1 cellular context compared by ENCODE assay signal in the genomic region with DNA sequence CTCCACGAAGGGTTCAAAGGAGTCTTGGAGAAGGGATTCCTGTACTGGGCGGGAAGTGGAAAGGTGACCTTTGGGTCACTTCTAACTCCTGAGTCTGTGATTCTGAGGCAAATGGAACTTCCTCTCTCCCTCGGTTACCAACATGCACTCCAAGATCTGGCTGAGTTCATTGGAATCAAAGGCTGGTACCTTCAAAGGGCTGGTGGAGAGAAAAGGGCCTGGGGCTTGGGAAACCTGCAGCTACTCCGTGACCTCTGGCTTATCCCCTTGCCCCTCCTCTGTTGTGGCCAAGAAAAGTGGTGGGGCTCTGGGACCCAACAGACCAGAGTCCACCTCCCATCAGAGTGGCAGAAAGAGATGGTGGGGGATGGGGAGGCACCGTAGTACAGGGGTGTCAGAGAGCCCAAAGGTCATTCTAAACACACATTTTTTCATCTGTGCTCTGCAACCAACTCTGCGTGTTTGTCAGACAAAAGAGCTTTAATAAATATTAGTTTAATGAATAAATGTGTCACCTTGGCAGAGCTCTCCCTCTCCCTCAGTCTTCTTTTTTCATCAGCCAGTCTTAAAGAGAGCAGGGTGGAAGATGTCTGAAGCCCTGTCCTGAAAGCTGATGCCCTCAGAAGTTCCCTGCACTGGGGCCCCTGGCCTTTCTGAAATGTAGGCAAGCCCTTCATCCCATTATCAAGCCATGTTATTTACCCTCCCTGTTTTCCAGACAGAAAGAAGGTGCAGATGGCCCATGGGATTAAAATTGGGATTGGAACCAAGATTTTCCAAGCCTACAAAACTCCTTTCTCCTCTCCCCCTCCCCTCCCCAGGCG.
TF ChIP-seq lines count a peak whose summit lies in the region.

No MANE protein-coding gene starts in this region.

TF ChIP-seq in HepG2, 621 proteins besides CTCF, POLR2A, EP300 and RAD21 (continued from another document and continues in another):
- TF ChIP-seq, protein P1, sequence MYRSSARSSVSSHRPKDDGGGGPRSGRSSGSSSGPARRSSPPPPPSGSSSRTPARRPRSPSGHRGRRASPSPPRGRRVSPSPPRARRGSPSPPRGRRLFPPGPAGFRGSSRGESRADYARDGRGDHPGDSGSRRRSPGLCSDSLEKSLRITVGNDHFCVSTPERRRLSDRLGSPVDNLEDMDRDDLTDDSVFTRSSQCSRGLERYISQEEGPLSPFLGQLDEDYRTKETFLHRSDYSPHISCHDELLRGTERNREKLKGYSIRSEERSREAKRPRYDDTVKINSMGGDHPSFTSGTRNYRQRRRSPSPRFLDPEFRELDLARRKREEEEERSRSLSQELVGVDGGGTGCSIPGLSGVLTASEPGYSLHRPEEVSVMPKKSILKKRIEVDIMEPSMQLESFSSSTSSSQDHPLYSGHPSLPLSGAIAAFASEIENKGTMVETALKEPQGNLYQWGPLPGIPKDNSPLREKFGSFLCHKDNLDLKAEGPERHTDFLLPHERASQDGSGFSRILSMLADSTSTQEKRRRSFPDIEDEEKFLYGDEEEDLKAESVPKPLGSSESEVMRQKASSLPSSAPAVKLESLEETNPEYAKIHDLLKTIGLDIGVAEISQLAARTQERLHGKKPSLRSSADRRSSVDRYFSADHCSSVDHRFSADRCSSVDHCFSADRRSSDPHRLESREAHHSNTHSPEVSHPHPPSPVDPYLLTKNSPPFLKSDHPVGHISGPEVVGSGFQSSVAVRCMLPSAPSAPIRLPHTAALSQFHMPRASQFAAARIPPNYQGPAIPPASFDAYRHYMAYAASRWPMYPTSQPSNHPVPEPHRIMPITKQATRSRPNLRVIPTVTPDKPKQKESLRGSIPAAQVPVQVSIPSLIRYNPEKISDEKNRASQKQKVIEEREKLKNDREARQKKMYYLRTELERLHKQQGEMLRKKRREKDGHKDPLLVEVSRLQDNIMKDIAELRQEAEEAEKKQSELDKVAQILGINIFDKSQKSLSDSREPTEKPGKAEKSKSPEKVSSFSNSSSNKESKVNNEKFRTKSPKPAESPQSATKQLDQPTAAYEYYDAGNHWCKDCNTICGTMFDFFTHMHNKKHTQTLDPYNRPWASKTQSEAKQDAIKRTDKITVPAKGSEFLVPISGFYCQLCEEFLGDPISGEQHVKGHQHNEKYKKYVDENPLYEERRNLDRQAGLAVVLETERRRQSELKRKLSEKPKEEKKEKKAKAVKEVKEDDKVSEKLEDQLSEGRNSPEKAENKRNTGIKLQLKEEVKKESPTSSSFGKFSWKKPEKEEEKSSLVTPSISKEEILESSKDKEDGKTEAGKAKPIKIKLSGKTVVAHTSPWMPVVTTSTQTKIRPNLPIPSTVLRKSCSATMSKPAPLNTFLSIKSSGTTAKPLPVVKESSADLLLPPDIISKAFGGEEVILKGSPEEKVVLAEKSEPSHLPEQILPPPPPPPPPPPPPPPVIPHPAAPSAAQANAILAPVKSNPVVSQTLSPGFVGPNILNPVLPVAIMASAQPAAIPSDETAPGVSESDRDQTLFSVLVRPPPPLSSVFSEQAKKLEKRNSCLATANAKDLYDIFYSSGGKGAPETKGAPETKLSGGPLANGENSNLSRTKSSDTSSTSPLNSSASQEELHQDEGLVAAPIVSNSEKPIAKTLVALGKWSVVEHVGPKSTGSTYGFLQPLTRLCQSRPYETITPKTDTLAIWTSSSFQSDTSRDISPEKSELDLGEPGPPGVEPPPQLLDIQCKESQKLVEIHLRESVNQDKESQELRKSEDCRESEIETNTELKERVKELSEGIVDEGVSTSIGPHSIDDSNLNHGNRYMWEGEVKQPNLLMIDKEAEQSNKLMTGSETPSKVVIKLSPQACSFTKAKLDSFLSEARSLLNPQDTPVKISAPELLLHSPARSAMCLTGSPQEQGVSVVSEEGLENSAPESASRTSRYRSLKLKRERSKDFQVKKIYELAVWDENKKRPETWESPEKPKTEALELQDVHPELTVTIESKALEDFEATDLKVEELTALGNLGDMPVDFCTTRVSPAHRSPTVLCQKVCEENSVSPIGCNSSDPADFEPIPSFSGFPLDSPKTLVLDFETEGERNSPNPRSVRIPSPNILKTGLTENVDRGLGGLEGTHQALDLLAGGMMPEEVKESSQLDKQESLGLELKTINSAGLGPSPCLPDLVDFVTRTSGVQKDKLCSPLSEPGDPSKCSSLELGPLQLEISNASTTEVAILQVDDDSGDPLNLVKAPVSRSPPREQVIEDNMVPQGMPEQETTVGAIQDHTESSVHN (CRISPR knock-in tag; IDR thresholded peaks at IDR 0.05): no peak
- TF ChIP-seq EHMT2 (IDR thresholded peaks at IDR 0.05; ENCODE audit: borderline replicate concordance, low read depth, low read length): peak; percentile 52; the same call in 1 of the 2 replicates
- no peak for TF ChIP-seq ZFP90 (CRISPR knock-in tag; IDR thresholded peaks at IDR 0.05; ENCODE audit: borderline replicate concordance)
- TF ChIP-seq ZNF44 (CRISPR knock-in tag; IDR thresholded peaks at IDR 0.05): no peak
- no peak for TF ChIP-seq ZNF256 (CRISPR knock-in tag; conservative IDR thresholded peaks at IDR 0.05)
- peak; percentile 94 for TF ChIP-seq ARNTL (CRISPR knock-in tag; IDR thresholded peaks at IDR 0.05)
- TF ChIP-seq ZNF333 (CRISPR knock-in tag; IDR thresholded peaks at IDR 0.05; ENCODE audit: borderline replicate concordance): no peak
- no peak for TF ChIP-seq MAF1 (CRISPR knock-in tag; IDR thresholded peaks at IDR 0.05; ENCODE audit: borderline replicate concordance)
- TF ChIP-seq, protein P2, sequence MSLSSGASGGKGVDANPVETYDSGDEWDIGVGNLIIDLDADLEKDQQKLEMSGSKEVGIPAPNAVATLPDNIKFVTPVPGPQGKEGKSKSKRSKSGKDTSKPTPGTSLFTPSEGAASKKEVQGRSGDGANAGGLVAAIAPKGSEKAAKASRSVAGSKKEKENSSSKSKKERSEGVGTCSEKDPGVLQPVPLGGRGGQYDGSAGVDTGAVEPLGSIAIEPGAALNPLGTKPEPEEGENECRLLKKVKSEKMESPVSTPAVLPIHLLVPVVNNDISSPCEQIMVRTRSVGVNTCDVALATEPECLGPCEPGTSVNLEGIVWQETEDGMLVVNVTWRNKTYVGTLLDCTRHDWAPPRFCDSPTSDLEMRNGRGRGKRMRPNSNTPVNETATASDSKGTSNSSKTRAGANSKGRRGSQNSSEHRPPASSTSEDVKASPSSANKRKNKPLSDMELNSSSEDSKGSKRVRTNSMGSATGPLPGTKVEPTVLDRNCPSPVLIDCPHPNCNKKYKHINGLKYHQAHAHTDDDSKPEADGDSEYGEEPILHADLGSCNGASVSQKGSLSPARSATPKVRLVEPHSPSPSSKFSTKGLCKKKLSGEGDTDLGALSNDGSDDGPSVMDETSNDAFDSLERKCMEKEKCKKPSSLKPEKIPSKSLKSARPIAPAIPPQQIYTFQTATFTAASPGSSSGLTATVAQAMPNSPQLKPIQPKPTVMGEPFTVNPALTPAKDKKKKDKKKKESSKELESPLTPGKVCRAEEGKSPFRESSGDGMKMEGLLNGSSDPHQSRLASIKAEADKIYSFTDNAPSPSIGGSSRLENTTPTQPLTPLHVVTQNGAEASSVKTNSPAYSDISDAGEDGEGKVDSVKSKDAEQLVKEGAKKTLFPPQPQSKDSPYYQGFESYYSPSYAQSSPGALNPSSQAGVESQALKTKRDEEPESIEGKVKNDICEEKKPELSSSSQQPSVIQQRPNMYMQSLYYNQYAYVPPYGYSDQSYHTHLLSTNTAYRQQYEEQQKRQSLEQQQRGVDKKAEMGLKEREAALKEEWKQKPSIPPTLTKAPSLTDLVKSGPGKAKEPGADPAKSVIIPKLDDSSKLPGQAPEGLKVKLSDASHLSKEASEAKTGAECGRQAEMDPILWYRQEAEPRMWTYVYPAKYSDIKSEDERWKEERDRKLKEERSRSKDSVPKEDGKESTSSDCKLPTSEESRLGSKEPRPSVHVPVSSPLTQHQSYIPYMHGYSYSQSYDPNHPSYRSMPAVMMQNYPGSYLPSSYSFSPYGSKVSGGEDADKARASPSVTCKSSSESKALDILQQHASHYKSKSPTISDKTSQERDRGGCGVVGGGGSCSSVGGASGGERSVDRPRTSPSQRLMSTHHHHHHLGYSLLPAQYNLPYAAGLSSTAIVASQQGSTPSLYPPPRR (CRISPR knock-in tag; IDR thresholded peaks at IDR 0.05; ENCODE audit: borderline replicate concordance): peak; percentile 95
- TF ChIP-seq ZNF790 (CRISPR knock-in tag; IDR thresholded peaks at IDR 0.05; ENCODE audit: borderline replicate concordance): peak; percentile 43; the same call in 1 of the 2 replicates
- TF ChIP-seq HOXA5 (CRISPR knock-in tag; IDR thresholded peaks at IDR 0.05): 0 out of 2 replicates have a peak, but pooled peaks have one; percentile 38
- TF ChIP-seq ZNF317 (CRISPR knock-in tag; IDR thresholded peaks at IDR 0.05): peak; percentile 22; the same call in 1 of the 2 replicates
- peak; percentile 41; the same call in 1 of the 2 replicates for TF ChIP-seq ZSCAN31 (CRISPR knock-in tag; IDR thresholded peaks at IDR 0.05; ENCODE audit: low read depth)
- TF ChIP-seq ZNF251 (CRISPR knock-in tag; IDR thresholded peaks at IDR 0.05): no peak
- TF ChIP-seq, protein P3, sequence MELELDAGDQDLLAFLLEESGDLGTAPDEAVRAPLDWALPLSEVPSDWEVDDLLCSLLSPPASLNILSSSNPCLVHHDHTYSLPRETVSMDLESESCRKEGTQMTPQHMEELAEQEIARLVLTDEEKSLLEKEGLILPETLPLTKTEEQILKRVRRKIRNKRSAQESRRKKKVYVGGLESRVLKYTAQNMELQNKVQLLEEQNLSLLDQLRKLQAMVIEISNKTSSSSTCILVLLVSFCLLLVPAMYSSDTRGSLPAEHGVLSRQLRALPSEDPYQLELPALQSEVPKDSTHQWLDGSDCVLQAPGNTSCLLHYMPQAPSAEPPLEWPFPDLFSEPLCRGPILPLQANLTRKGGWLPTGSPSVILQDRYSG (CRISPR knock-in tag; IDR thresholded peaks at IDR 0.05): no peak
- TF ChIP-seq ZFY (CRISPR knock-in tag; IDR thresholded peaks at IDR 0.05): no peak
- peak; percentile 69; the same call in 1 of the 2 replicates for TF ChIP-seq TGIF2 (CRISPR knock-in tag; IDR thresholded peaks at IDR 0.05)
- no peak for TF ChIP-seq MAFK (conservative IDR thresholded peaks at IDR 0.05 in 1 of 2, IDR thresholded peaks at IDR 0.05 in 1 of 2; ENCODE audit: low read length in 2 of 2)
- TF ChIP-seq ATM (IDR thresholded peaks at IDR 0.05; ENCODE audit: borderline replicate concordance): no peak
- TF ChIP-seq, protein P4, sequence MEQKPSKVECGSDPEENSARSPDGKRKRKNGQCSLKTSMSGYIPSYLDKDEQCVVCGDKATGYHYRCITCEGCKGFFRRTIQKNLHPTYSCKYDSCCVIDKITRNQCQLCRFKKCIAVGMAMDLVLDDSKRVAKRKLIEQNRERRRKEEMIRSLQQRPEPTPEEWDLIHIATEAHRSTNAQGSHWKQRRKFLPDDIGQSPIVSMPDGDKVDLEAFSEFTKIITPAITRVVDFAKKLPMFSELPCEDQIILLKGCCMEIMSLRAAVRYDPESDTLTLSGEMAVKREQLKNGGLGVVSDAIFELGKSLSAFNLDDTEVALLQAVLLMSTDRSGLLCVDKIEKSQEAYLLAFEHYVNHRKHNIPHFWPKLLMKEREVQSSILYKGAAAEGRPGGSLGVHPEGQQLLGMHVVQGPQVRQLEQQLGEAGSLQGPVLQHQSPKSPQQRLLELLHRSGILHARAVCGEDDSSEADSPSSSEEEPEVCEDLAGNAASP (CRISPR knock-in tag; IDR thresholded peaks at IDR 0.05; ENCODE audit: borderline replicate concordance): peak; percentile 88; the same call in 1 of the 2 replicates
- TF ChIP-seq ZC3H4 (CRISPR knock-in tag; IDR thresholded peaks at IDR 0.05; ENCODE audit: borderline replicate concordance): no peak
- TF ChIP-seq ARHGAP35 (CRISPR knock-in tag; IDR thresholded peaks at IDR 0.05; ENCODE audit: borderline replicate concordance): no peak
- TF ChIP-seq THYN1 (CRISPR knock-in tag; IDR thresholded peaks at IDR 0.05; ENCODE audit: borderline replicate concordance, low read depth): no peak
- peak; percentile 90 for TF ChIP-seq SMAD3 (CRISPR knock-in tag; IDR thresholded peaks at IDR 0.05)
- TF ChIP-seq, protein P5, sequence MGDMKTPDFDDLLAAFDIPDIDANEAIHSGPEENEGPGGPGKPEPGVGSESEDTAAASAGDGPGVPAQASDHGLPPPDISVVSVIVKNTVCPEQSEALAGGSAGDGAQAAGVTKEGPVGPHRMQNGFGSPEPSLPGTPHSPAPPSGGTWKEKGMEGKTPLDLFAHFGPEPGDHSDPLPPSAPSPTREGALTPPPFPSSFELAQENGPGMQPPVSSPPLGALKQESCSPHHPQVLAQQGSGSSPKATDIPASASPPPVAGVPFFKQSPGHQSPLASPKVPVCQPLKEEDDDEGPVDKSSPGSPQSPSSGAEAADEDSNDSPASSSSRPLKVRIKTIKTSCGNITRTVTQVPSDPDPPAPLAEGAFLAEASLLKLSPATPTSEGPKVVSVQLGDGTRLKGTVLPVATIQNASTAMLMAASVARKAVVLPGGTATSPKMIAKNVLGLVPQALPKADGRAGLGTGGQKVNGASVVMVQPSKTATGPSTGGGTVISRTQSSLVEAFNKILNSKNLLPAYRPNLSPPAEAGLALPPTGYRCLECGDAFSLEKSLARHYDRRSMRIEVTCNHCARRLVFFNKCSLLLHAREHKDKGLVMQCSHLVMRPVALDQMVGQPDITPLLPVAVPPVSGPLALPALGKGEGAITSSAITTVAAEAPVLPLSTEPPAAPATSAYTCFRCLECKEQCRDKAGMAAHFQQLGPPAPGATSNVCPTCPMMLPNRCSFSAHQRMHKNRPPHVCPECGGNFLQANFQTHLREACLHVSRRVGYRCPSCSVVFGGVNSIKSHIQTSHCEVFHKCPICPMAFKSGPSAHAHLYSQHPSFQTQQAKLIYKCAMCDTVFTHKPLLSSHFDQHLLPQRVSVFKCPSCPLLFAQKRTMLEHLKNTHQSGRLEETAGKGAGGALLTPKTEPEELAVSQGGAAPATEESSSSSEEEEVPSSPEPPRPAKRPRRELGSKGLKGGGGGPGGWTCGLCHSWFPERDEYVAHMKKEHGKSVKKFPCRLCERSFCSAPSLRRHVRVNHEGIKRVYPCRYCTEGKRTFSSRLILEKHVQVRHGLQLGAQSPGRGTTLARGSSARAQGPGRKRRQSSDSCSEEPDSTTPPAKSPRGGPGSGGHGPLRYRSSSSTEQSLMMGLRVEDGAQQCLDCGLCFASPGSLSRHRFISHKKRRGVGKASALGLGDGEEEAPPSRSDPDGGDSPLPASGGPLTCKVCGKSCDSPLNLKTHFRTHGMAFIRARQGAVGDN (CRISPR knock-in tag; IDR thresholded peaks at IDR 0.05): peak; percentile 72
- TF ChIP-seq, protein P6, sequence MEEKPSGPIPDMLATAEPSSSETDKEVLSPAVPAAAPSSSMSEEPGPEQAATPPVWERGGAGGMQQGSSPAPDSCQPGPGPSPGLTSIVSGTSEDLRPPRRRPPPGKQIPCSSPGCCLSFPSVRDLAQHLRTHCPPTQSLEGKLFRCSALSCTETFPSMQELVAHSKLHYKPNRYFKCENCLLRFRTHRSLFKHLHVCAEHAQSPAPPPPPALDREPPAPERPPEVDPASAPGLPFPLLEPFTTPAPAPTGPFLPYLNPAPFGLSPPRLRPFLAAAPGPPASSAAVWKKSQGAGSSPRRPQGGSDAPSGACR (CRISPR knock-in tag; IDR thresholded peaks at IDR 0.05): 0 out of 2 replicates have a peak, but pooled peaks have one; percentile 30
- no peak for TF ChIP-seq ZNF260 (CRISPR knock-in tag; IDR thresholded peaks at IDR 0.05; ENCODE audit: borderline replicate concordance, low read depth)
- TF ChIP-seq ZKSCAN5 (CRISPR knock-in tag; IDR thresholded peaks at IDR 0.05): no peak
- TF ChIP-seq, protein P7, sequence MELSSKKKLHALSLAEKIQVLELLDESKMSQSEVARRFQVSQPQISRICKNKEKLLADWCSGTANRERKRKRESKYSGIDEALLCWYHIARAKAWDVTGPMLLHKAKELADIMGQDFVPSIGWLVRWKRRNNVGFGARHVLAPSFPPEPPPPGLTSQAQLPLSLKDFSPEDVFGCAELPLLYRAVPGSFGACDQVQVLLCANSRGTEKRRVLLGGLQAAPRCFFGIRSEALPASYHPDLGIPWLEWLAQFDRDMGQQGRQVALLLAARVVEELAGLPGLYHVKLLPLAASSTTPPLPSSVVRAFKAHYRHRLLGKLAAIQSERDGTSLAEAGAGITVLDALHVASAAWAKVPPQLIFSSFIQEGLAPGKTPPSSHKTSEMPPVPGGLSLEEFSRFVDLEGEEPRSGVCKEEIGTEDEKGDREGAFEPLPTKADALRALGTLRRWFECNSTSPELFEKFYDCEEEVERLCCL (CRISPR knock-in tag; IDR thresholded peaks at IDR 0.05; ENCODE audit: borderline replicate concordance): no peak
- peak; percentile 95 for TF ChIP-seq NFIC (IDR thresholded peaks at IDR 0.05; ENCODE audit: low read length)
- TF ChIP-seq ZNF329 (CRISPR knock-in tag; IDR thresholded peaks at IDR 0.05; ENCODE audit: low read depth): no peak
